Comparison of ENCODE assay signal across 8 cellular contexts in the genomic region with DNA sequence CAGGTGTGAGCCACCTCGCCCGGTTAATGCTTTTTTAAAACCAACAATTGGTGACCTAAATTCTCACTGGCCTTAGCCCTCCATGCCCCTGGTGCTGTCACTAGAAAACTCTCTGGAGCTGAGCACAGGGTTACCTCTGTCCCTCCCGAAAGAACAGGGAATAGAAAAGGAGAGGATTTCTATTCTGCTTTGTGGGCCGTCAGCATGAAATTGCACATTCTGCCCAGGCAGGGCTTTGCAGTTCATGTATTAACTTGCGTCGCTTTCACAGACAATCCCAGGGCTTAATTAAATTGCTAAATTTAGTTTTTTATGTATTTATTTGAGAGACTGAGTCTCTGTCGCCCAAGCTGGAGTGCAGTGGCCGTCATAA. TPM values are rescaled to one million over a fixed set of nuclear protein-coding genes. Genes with fewer than 3 reads are reported as not detected.
A peak's percentile ranks its signal among the peaks of the same experiment; 100 is the strongest.
DNase-seq lines count a peak whose midpoint lies in the region; ATAC-seq and TF ChIP-seq lines count a peak whose summit lies in the region.

No MANE protein-coding gene starts in this region.

- H3F3A ChIP-seq in DOHH2 (ENCODE audit: control insufficient read depth, insufficient read depth): no peaks in the 10 kb centered on the region; the same call in 1 of the 2 replicates

- ATAC-seq in mucosa of descending colon: peak; percentile 18

- H3K4me2 ChIP-seq in DOHH2 (ENCODE audit: low read length): peak overlapping the region; percentile 96
- H3K4me2 ChIP-seq in KMS-11: peak overlapping the region; percentile 73

- TF ChIP-seq CTCF in DOHH2 (IDR thresholded peaks at IDR 0.05; ENCODE audit: low read depth, low read length, poor library complexity, severe bottlenecking): no peak
- no peak for TF ChIP-seq CTCF in KMS-11 (conservative IDR thresholded peaks at IDR 0.05; ENCODE audit: low read depth, low read length)
- no peak for TF ChIP-seq CTCF in cardiac fibroblast (IDR thresholded peaks at IDR 0.05; ENCODE audit: low read depth, low read length)
- TF ChIP-seq CTCF in mucosa of descending colon (IDR thresholded peaks at IDR 0.05): no peak

- peaks cover 24% of the 10 kb centered on the region for H3K79me2 ChIP-seq in DOHH2 (ENCODE audit: control insufficient read depth, low read length)
- no peaks in the 10 kb centered on the region for H3K79me2 ChIP-seq in KMS-11 (ENCODE audit: insufficient read depth, low read depth)

- intact Hi-C loops in mucosa of descending colon (cut with DNase I, micrococcal nuclease): no loop called here

- H3K4me1 ChIP-seq in DOHH2 (ENCODE audit: control insufficient read depth, low read length): peaks cover 11% of the 10 kb centered on the region
- H3K4me1 ChIP-seq in KMS-11 (ENCODE audit: low read depth, poor library complexity, severe bottlenecking): peaks cover 16% of the 10 kb centered on the region
- H3K4me1 ChIP-seq in mucosa of descending colon (ENCODE audit: low read depth): peaks cover 8% of the 10 kb centered on the region

- no peak for DNase-seq in cardiac fibroblast (ENCODE audit: low read depth in 2 of 2)
- DNase-seq in mucosa of descending colon: no peak
- no peak for DNase-seq in DMS79 treated with DMSO at 0.1 percent for 48 hours (lab: John Stamatoyannopoulos, UW)
- DNase-seq in stimulated activated CD4-positive, alpha-beta T cell treated with anti-CD3 and anti-CD28 coated beads, Interleukin-4, amount 100 ng/mL, for 24 hours: no peak
- no peak for DNase-seq in stimulated activated CD4-positive, alpha-beta T cell treated with anti-CD3 and anti-CD28 coated beads, Interleukin-1b, Interleukin-23, amount 100 ng/mL, for 48 hours
- DNase-seq in stimulated activated CD4-positive, alpha-beta T cell treated with anti-CD3 and anti-CD28 coated beads, Interleukin-2, amount 100 ng/mL, for 24 hours: no peak

- no peak overlapping the region for H3K9ac ChIP-seq in KMS-11

- H3K27me3 ChIP-seq in DOHH2 (ENCODE audit: control insufficient read depth, low read length): no peaks in the 10 kb centered on the region
- no peaks in the 10 kb centered on the region for H3K27me3 ChIP-seq in KMS-11 (ENCODE audit: insufficient read depth, low read depth)

- H4K20me1 ChIP-seq in DOHH2 (ENCODE audit: control insufficient read depth, insufficient read depth, low read depth, low read length) (no peaks in the 10 kb centered on the region), KMS-11 (ENCODE audit: insufficient read depth) (no peaks in the 10 kb centered on the region)

- no peaks in the 10 kb centered on the region for H3K9me2 ChIP-seq in DOHH2 (replicated peaks; ENCODE audit: control insufficient read depth, low read length)

- H2AFZ ChIP-seq in KMS-11 (ENCODE audit: low read depth): peak overlapping the region; percentile 66; the same call in 1 of the 2 replicates

- H3K36me3 ChIP-seq in DOHH2 (ENCODE audit: control insufficient read depth, low read length) (peaks cover 51% of the 10 kb centered on the region), KMS-11 (ENCODE audit: insufficient read depth) (peaks cover 7% of the 10 kb centered on the region), mucosa of descending colon (ENCODE audit: low read depth) (peaks cover 8% of the 10 kb centered on the region)

- no peak overlapping the region for H3K27ac ChIP-seq in DOHH2 (ENCODE audit: low read depth, low read length)
- H3K27ac ChIP-seq in KMS-11: peak overlapping the region; percentile 20; the same call in 1 of the 2 replicates

- H3K4me3 ChIP-seq in DOHH2 (ENCODE audit: low read length) (peak overlapping the region; percentile 89), KMS-11 (IDR thresholded peaks at IDR 0.05; ENCODE audit: insufficient read depth, low read depth, low read length) (no peak overlapping the region), cardiac fibroblast (replicated peaks in 1 of 2; ENCODE audit: low read depth in 2 of 2, low read length in 2 of 2) (peak overlapping the region; percentile 59 to 91), mucosa of descending colon (peak overlapping the region; percentile 32)

- H3K9me3 ChIP-seq in DOHH2 (ENCODE audit: control insufficient read depth, insufficient read depth, low read length): peaks cover 27% of the 10 kb centered on the region
- H3K9me3 ChIP-seq in mucosa of descending colon: peaks cover 14% of the 10 kb centered on the region

RNA-seq across cellular contexts. Expression of a gene that starts 0.6 kb away (rescaled TPM):
- total RNA-seq in mucosa of descending colon: 10 to 100 TPM; 12.8 to 16.9 (median 15.0) TPM

RNA-seq across cellular contexts. Expression of a gene that starts 27.0 kb away (rescaled TPM):
- total RNA-seq in mucosa of descending colon: 10 to 100 TPM; 11.4 to 21.0 (median 12.8) TPM

RNA-seq across cellular contexts. Expression of a gene that starts 39.7 kb away (rescaled TPM):
- 1 to 10 TPM; 1.7 to 3.8 (median 2.1) TPM for total RNA-seq in mucosa of descending colon
